Comparison of ENCODE assay signal across 8 cellular contexts in the genomic region with DNA sequence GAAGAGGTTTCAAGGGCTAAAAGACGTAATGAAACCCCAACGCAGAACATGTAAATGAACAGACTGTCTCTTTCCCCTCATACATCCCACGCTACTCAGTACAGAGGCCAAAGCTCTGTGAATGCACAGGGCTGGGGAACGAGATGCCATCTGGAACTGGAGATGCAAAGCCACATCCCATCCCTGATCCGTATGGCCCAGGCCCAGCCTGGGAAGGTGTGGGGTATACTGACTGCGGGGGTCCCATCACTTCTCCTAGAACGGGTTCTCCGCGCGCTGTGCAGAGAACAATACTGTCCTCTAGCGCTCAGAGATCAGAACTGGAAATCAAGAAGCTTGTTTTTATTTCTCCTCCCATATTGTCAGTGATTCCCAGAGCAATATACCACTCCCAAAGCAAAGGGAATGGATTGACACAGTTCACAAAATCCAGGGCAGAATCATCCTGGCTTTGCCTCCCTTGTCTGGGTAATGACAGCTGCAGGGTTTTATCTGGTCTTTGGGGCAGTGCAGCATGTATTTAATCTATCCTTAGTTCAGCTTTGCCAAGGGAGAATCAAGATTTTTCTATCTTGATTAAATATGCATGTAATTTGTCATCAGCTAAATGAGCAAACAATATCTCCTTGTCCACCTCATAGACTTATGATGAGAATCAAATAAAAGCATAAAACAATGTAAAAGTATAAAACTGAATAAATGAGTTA. TPM values are rescaled to one million over a fixed set of nuclear protein-coding genes. Genes with fewer than 3 reads are reported as not detected.
A peak's percentile ranks its signal among the peaks of the same experiment; 100 is the strongest.
DNase-seq lines count a peak whose midpoint lies in the region; ATAC-seq, FAIRE-seq and TF ChIP-seq lines count a peak whose summit lies in the region.

No MANE protein-coding gene starts in this region.

- no peaks in the 10 kb centered on the region for H3K79me2 ChIP-seq in Karpas-422 (ENCODE audit: low read length)
- no peaks in the 10 kb centered on the region for H3K79me2 ChIP-seq in GM12878 (ENCODE audit: control insufficient read depth, insufficient read depth, low read length)

- H3K27me3 ChIP-seq in BE2C, result no peaks in the 10 kb centered on the region
- no peaks in the 10 kb centered on the region for H3K27me3 ChIP-seq in Karpas-422 (ENCODE audit: low read length)
- no peaks in the 10 kb centered on the region; a peak in 2 of 4 replicates for H3K27me3 ChIP-seq in GM12878 (replicated peaks in 1 of 2; ENCODE audit: control insufficient read depth in 2 of 2, insufficient read depth in 2 of 2, low read length in 1 of 2)

- H3K9ac ChIP-seq in Karpas-422 (ENCODE audit: low read length) (no peak overlapping the region), GM12878 (ENCODE audit: control insufficient read depth, insufficient read depth, low read length) (no peak overlapping the region)

- H3K36me3 ChIP-seq in BE2C, result no peaks in the 10 kb centered on the region
- H3K36me3 ChIP-seq in Karpas-422 (ENCODE audit: insufficient read depth, low read length), result no peaks in the 10 kb centered on the region
- no peaks in the 10 kb centered on the region for H3K36me3 ChIP-seq in GM12878 (ENCODE audit: control insufficient read depth in 2 of 2, insufficient read depth in 2 of 2, low read length in 1 of 2)

- CTCF ChIA-PET in GM12878 (lab: Yijun Ruan, JAX), result interaction anchor here (0.7 to 2.2 kb wide), 6 partner anchors 15 to 424 kb away, joined by 3 to 31 read pairs (median 4); no protein-coding TSS in a partner anchor

- in situ Hi-C loops in GM12878 (cut with MboI), result no loop called here

- no peak overlapping the region for H3K27ac ChIP-seq in Karpas-422 (ENCODE audit: low read length)
- no peak overlapping the region for H3K27ac ChIP-seq in GM12878 (ENCODE audit: control insufficient read depth, insufficient read depth)

- 47% methylated on average over 11 of the region's 11 CpGs for WGBS in GM12878 (ENCODE audit: insufficient coverage, insufficient replicate concordance, low lambda C conversion rate, missing lambda C conversion rate)

- H3K4me1 ChIP-seq in BE2C, result no peaks in the 10 kb centered on the region
- no peaks in the 10 kb centered on the region for H3K4me1 ChIP-seq in Karpas-422 (ENCODE audit: low read length)
- H3K4me1 ChIP-seq in GM12878 (ENCODE audit: control insufficient read depth, insufficient read depth, low read length), result no peaks in the 10 kb centered on the region

- peak; percentile 79 for TF ChIP-seq RAD21 in GM12878 (IDR thresholded peaks at IDR 0.05; ENCODE audit: insufficient read depth, low read depth, low read length)

- SMC1A ChIA-PET in GM12878 (lab: Charles Lee; ENCODE audit: uncharacterized antibody, unreplicated experiment), result interaction anchor here (1.0 to 1.2 kb wide), 3 partner anchors 51 to 424 kb away, joined by 3 to 12 read pairs (median 4); no protein-coding TSS in a partner anchor

- DNase-seq in BE2C (peak; percentile 78), Karpas-422 (peak; percentile 54), GM12878 (ENCODE audit: low read depth, low spot score) (no peak), iPS-NIHi7 (ENCODE audit: extremely low spot score) (peak; percentile 86), stromal cell of bone marrow (ENCODE audit: low read depth) (peak; percentile 27), NOMO-1 treated with dmso at 0.1 percent for 144 hours (lab: John Stamatoyannopoulos, UW; ENCODE audit: unreplicated experiment) (no peak)

- TF ChIP-seq EP300 in GM12878 (IDR thresholded peaks at IDR 0.05; ENCODE audit: borderline replicate concordance in 1 of 2, control insufficient read depth in 1 of 2, low read depth in 2 of 2, low read length in 2 of 2), result no peak

- H4K20me1 ChIP-seq in Karpas-422 (ENCODE audit: insufficient read depth, low read depth, low read length) (no peaks in the 10 kb centered on the region), GM12878 (ENCODE audit: control insufficient read depth, insufficient read depth) (no peaks in the 10 kb centered on the region)

- H3K4me2 ChIP-seq in Karpas-422 (ENCODE audit: low read depth, low read length, poor library complexity, severe bottlenecking), result no peak overlapping the region
- no peak overlapping the region for H3K4me2 ChIP-seq in GM12878 (ENCODE audit: control insufficient read depth, insufficient read depth)

- ATAC-seq in GM12878, result peak; percentile 64
- ATAC-seq in HG02885 (IDR thresholded peaks at IDR 0.05; ENCODE audit: poor library complexity, unreplicated experiment), result no peak
- no peak for ATAC-seq in HG03571 (IDR thresholded peaks at IDR 0.05; ENCODE audit: unreplicated experiment)

- RAD21 ChIA-PET in GM12878 (lab: Charles Lee; ENCODE audit: unreplicated experiment), result interaction anchor here (0.8 to 1.2 kb wide), 2 partner anchors 381 to 382 kb away, joined by 4 read pairs; no protein-coding TSS in a partner anchor

- no TSS peak for BruUV-seq in GM12878 (replicated peaks; lab: Mats Ljungman, UMichigan)

- intact Hi-C loops in GM12878 (cut with micrococcal nuclease; ENCODE audit: unreplicated experiment), result loop anchor here (1.0 to 10.0 kb wide), 2 partner anchors 380 to 547 kb away; partner anchors contain the start of gene CCDC110

- POLR2A ChIA-PET in GM12878 (lab: Charles Lee), result no interaction called here

- H3K4me3 ChIP-seq in BE2C (ENCODE audit: low read depth, low read length) (peak overlapping the region; percentile 43), Karpas-422 (ENCODE audit: low read length) (no peak overlapping the region), GM12878 (no peak overlapping the region)

- H3K9me3 ChIP-seq in BE2C (no peaks in the 10 kb centered on the region), Karpas-422 (ENCODE audit: low read length) (no peaks in the 10 kb centered on the region), GM12878 (replicated peaks; ENCODE audit: control insufficient read depth, insufficient read depth, low read length) (no peaks in the 10 kb centered on the region)

- H2AFZ ChIP-seq in Karpas-422 (ENCODE audit: low read length) (no peak overlapping the region), GM12878 (ENCODE audit: control insufficient read depth, low read depth, low read length) (no peak overlapping the region)

- no peak for FAIRE-seq in GM12878 (lab: Jason Lieb, UNC)

- no peaks in the 10 kb centered on the region for H3K9me2 ChIP-seq in Karpas-422 (replicated peaks; ENCODE audit: insufficient read depth, low read length)

- no peak for TF ChIP-seq POLR2A in GM12878 (IDR thresholded peaks at IDR 0.05; ENCODE audit: low read depth, low read length)

- TF ChIP-seq CTCF in BE2C (IDR thresholded peaks at IDR 0.05; ENCODE audit: low read depth, low read length), result peak; percentile 100
- peak; percentile 62 to 81 (median 78) for TF ChIP-seq CTCF in GM12878 (IDR thresholded peaks at IDR 0.05 in 2 of 3, conservative IDR thresholded peaks at IDR 0.05 in 1 of 3; ENCODE audit: control insufficient read depth in 2 of 3, extremely low read depth in 1 of 3, insufficient read depth in 1 of 3, low read depth in 3 of 3, low read length in 3 of 3)

TF ChIP-seq in GM12878, 131 proteins besides CTCF, POLR2A, EP300 and RAD21:
- no peak for TF ChIP-seq SIN3A (IDR thresholded peaks at IDR 0.05; ENCODE audit: low read depth, low read length)
- TF ChIP-seq SMC3 (IDR thresholded peaks at IDR 0.05; ENCODE audit: borderline replicate concordance, low read length), result peak; percentile 43; the same call in 1 of the 2 replicates

RNA-seq across cellular contexts. Expression of gene TLR3, which starts 47.3 kb away (rescaled TPM):
- not detected for polyA plus RNA-seq in BE2C (2012; ENCODE audit: insufficient read depth, insufficient read length, low read depth)
- total RNA-seq in Karpas-422 (2014; rRNA removed; shearing (Covaris generic); ENCODE audit: low replicate concordance), result 4.3 and 9.7 TPM in 2 replicates
- total RNA-seq in GM12878 (2013; cell fraction: nucleolus; rRNA removed), result not detected in 2 replicates
- total RNA-seq in GM12878 (2014; rRNA removed) (under 0.01 and 0.05 TPM in 2 replicates), GM12878 (2014; rRNA removed; fragmentation: Illumina TruSeq; extraction: Trizol) (not detected in 2 replicates), GM12878 (2021) (not detected in 2 replicates)
- polyA plus RNA-seq in GM12878 (2011; ENCODE audit: low read depth), result not detected
- polyA plus RNA-seq in GM12878 (2011; rRNA removed) (0.04 and 0.05 TPM in 2 replicates), GM12878 (2014; fragmentation: Illumina TruSeq; extraction: Trizol) (0.03 TPM in 1 of 2 replicates, not detected in the other), GM12878 (2014; fragmentation: Nextera tagmentation; extraction: Ambion mirVana) (not detected), GM12878 (2014; rRNA removed) (not detected in 2 replicates), GM12878 (2016; fragmentation: Nextera tagmentation; extraction: Ambion mirVana) (not detected)
- 0.02 and 0.03 TPM in 2 replicates for polyA plus RNA-seq in GM12878 (2011; cell fraction: cytosol; rRNA removed)
- not detected in 2 replicates for polyA plus RNA-seq in GM12878 (2011; cell fraction: nucleus; rRNA removed)
- not detected in 2 replicates for polyA plus RNA-seq in GM12878 (2012)
- 0.05 and 0.07 TPM in 2 replicates for polyA minus RNA-seq in GM12878 (2011; rRNA and poly(A)+ RNA removed)
- not detected in 2 replicates for polyA minus RNA-seq in GM12878 (2011; cell fraction: cytosol; rRNA and poly(A)+ RNA removed)
- polyA minus RNA-seq in GM12878 (2011; cell fraction: nucleus; rRNA and poly(A)+ RNA removed), result 0.10 TPM in 1 of 2 replicates, not detected in the other

Comparison
In these comparisons a context has a peak if more than half of its experiments do, and no peak if none do; other contexts are left out.
1. DNase-seq: peak in BE2C (single experiment), Karpas-422 (single experiment), iPS-NIHi7 (single experiment) and stromal cell of bone marrow (single experiment); none in GM12878 (single experiment) and NOMO-1 treated with dmso at 0.1 percent for 144 hours (single experiment).